ENCODE assay signal across 1 cellular context in the genomic region with DNA sequence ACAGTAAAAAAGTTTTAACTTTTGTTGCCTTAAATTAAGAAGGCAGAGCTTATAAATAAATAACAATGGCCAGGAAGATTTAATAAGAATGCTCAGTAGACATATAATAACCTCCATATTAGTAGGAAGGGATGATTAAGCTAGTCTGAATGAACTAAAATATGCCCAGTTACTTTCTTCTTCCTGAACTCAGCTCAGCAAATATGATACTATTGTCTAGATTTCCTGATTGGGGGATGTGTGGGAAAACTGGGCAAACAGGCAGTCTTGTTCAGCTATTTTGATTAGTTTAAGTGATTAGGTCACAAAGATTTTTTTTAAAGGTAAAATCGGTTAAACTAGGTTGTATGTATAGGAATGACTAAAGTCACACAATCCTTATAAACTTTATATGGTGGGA.
TF ChIP-seq lines count a peak whose summit lies in the region.

No MANE protein-coding gene starts in this region.

TF ChIP-seq in SK-N-SH, 30 proteins besides CTCF, POLR2A, EP300 and RAD21 (continued from another document):
- TF ChIP-seq, protein P1, sequence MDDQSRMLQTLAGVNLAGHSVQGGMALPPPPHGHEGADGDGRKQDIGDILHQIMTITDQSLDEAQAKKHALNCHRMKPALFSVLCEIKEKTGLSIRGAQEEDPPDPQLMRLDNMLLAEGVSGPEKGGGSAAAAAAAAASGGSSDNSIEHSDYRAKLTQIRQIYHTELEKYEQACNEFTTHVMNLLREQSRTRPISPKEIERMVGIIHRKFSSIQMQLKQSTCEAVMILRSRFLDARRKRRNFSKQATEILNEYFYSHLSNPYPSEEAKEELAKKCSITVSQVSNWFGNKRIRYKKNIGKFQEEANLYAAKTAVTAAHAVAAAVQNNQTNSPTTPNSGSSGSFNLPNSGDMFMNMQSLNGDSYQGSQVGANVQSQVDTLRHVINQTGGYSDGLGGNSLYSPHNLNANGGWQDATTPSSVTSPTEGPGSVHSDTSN (IDR thresholded peaks at IDR 0.05) = peak; percentile 47; the same call in 1 of the 2 replicates
- TF ChIP-seq FOXM1 (IDR thresholded peaks at IDR 0.05; ENCODE audit: low read depth) (no peak), USF1 (IDR thresholded peaks at IDR 0.05; ENCODE audit: borderline replicate concordance, low read depth) (no peak), SMC3 (IDR thresholded peaks at IDR 0.05; ENCODE audit: low read depth, low read length) (no peak), YY1 (IDR thresholded peaks at IDR 0.05; ENCODE audit: low read depth) (no peak), SIN3A (IDR thresholded peaks at IDR 0.05; ENCODE audit: borderline replicate concordance, low read depth, low read length) (no peak), TAF1 (IDR thresholded peaks at IDR 0.05; ENCODE audit: borderline replicate concordance, low read depth, low read length) (no peak), RFX5 (IDR thresholded peaks at IDR 0.05; ENCODE audit: low read length) (no peak), MEF2A (IDR thresholded peaks at IDR 0.05; ENCODE audit: borderline replicate concordance, low read depth) (no peak), GATA2 (CRISPR knock-in tag; IDR thresholded peaks at IDR 0.05) (no peak), RCOR1 (IDR thresholded peaks at IDR 0.05; ENCODE audit: low read length) (no peak), TEAD4 (IDR thresholded peaks at IDR 0.05; ENCODE audit: borderline replicate concordance, insufficient read depth) (no peak), RXRA (IDR thresholded peaks at IDR 0.05; ENCODE audit: borderline replicate concordance, low read depth) (peak; percentile 45; the same call in 1 of the 2 replicates), GABPA (IDR thresholded peaks at IDR 0.05; ENCODE audit: low read depth) (no peak), FOSL2 (IDR thresholded peaks at IDR 0.05; ENCODE audit: borderline replicate concordance, low read depth) (peak; percentile 22; the same call in 1 of the 2 replicates), ELF1 (IDR thresholded peaks at IDR 0.05) (no peak), MXI1 (IDR thresholded peaks at IDR 0.05; ENCODE audit: low read depth, low read length) (no peak)
- TF ChIP-seq, protein P2, sequence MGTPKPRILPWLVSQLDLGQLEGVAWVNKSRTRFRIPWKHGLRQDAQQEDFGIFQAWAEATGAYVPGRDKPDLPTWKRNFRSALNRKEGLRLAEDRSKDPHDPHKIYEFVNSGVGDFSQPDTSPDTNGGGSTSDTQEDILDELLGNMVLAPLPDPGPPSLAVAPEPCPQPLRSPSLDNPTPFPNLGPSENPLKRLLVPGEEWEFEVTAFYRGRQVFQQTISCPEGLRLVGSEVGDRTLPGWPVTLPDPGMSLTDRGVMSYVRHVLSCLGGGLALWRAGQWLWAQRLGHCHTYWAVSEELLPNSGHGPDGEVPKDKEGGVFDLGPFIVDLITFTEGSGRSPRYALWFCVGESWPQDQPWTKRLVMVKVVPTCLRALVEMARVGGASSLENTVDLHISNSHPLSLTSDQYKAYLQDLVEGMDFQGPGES (IDR thresholded peaks at IDR 0.05; ENCODE audit: low read depth, low read length) = no peak
